In genomic region chr7:29480934-29481625, GRCh38 we compare ENCODE assay signal across 14 cellular contexts.
DNase-seq lines count a peak whose midpoint lies in the region; ATAC-seq and TF ChIP-seq lines count a peak whose summit lies in the region.
"Had no signal": no experiment of that assay in that cellular context is flagged by ENCODE, and none has a peak within 500 bp of the region (broad histone marks: within the 10 kb centered on the region; RNA-seq: fewer than 3 reads in every experiment).

No MANE protein-coding gene starts in this region.

- peaks cover 22% of the 10 kb centered on the region for H3K4me1 Mint-ChIP-seq in Caco-2 (ENCODE audit: low read depth, unreplicated experiment)
- H3K4me1 Mint-ChIP-seq: stimulated activated naive B cell treated with anti-CD40 and anti-IgM and Interleukin-4, amounts not matched to agents 10 μg/mL and 1 μg/mL and 100 μg/mL, for 72 hours had no signal

- H3K36me3 ChIP-seq in Caco-2 (ENCODE audit: control insufficient read depth, insufficient read depth, low read length) (no peaks in the 10 kb centered on the region), adipocyte (ENCODE audit: control insufficient read depth, insufficient read depth, low read length, severe bottlenecking) (no peaks in the 10 kb centered on the region), prostate gland (no peaks in the 10 kb centered on the region)

- no peaks in the 10 kb centered on the region for H3K27me3 Mint-ChIP-seq in Caco-2 (ENCODE audit: insufficient read depth, unreplicated experiment)

- H3K4me1 ChIP-seq in Caco-2 (peaks cover 6% of the 10 kb centered on the region), adipocyte (ENCODE audit: control insufficient read depth, insufficient read depth, low read length) (no peaks in the 10 kb centered on the region), prostate gland (replicated peaks) (peaks cover 3% of the 10 kb centered on the region)

- H3K9me3 ChIP-seq in Caco-2: no peaks in the 10 kb centered on the region
- H3K9me3 ChIP-seq in adipocyte (ENCODE audit: control insufficient read depth, low read length): no peaks in the 10 kb centered on the region
- H3K9me3 ChIP-seq in prostate gland: no peaks in the 10 kb centered on the region

- H3K4me3 ChIP-seq in Caco-2 (ENCODE audit: low read depth, low read length) (no peak overlapping the region), adipocyte (ENCODE audit: low read length) (no peak overlapping the region), prostate gland (no peak overlapping the region)

- no peaks in the 10 kb centered on the region for H3K27me3 ChIP-seq in Caco-2 (replicated peaks; ENCODE audit: control insufficient read depth, insufficient read depth, low read length)
- no peaks in the 10 kb centered on the region for H3K27me3 ChIP-seq in adipocyte (replicated peaks; ENCODE audit: control insufficient read depth, insufficient read depth, low read length)
- no peaks in the 10 kb centered on the region for H3K27me3 ChIP-seq in prostate gland (replicated peaks; ENCODE audit: insufficient read depth)

- CTCF ChIA-PET in Caco-2 (lab: Charles Lee): no interaction called here

- intact Hi-C loops in Caco-2 (cut with micrococcal nuclease; ENCODE audit: unreplicated experiment) (loop anchor here (5.0 kb wide), 1 partner anchor 126 kb away; no protein-coding TSS in a partner anchor), prostate gland (cut with DNase I) (no loop called here)

- WGBS in prostate gland: 50% methylated on average over 5 of the region's 5 CpGs

- peak overlapping the region; percentile 39 to 63 for H3K27ac ChIP-seq in prostate gland

- POLR2A ChIA-PET in Caco-2 (lab: Charles Lee): interaction anchor here (0.9 kb wide), 1 partner anchor 15 kb away, joined by 4 read pairs; no protein-coding TSS in a partner anchor

- ATAC-seq in GM18907 (IDR thresholded peaks at IDR 0.05; ENCODE audit: unreplicated experiment): no peak
- no peak for ATAC-seq in HG03432 (IDR thresholded peaks at IDR 0.05; ENCODE audit: unreplicated experiment)
- ATAC-seq: stimulated activated naive B cell treated with anti-CD40 and anti-IgM and Interleukin-4, amounts not matched to agents 10 μg/mL and 1 μg/mL and 100 μg/mL, for 72 hours had no signal

- BruUV-seq in Caco-2 (replicated peaks; lab: Mats Ljungman, UMichigan): no TSS peak

- peak overlapping the region; percentile 36 for H3K27ac Mint-ChIP-seq in Caco-2 (ENCODE audit: unreplicated experiment)
- H3K27ac Mint-ChIP-seq: stimulated activated naive B cell treated with anti-CD40 and anti-IgM and Interleukin-4, amounts not matched to agents 10 μg/mL and 1 μg/mL and 100 μg/mL, for 72 hours; T-helper 2 cell treated with Interferon-gamma antibody and Interleukin-4, amounts not matched to agents 5 μg/mL and 100 μg/mL, for 36 hours had no signal

- no peak for TF ChIP-seq POLR2A in prostate gland (IDR thresholded peaks at IDR 0.05)

- no peak overlapping the region for H3K9ac ChIP-seq in adipocyte (ENCODE audit: low read length)

- no peak overlapping the region for H3K4me3 Mint-ChIP-seq in Caco-2 (ENCODE audit: unreplicated experiment)
- H3K4me3 Mint-ChIP-seq: stimulated activated naive B cell treated with anti-CD40 and anti-IgM and Interleukin-4, amounts not matched to agents 10 μg/mL and 1 μg/mL and 100 μg/mL, for 72 hours; T-helper 2 cell treated with Interferon-gamma antibody and Interleukin-4, amounts not matched to agents 5 μg/mL and 100 μg/mL, for 36 hours had no signal

- H3K36me3 Mint-ChIP-seq in Caco-2 (ENCODE audit: insufficient read depth, unreplicated experiment): no peaks in the 10 kb centered on the region
- H3K36me3 Mint-ChIP-seq: stimulated activated naive B cell treated with anti-CD40 and anti-IgM and Interleukin-4, amounts not matched to agents 10 μg/mL and 1 μg/mL and 100 μg/mL, for 72 hours had no signal

- DNase-seq in Caco-2 (no peak), adipocyte (ENCODE audit: low read depth) (peak; percentile 27), hippocampal formation (lab: John Stamatoyannopoulos, UW) (peak; percentile 38 to 61), prostate gland (ENCODE audit: low spot score) (no peak), NCI-H2107 (lab: John Stamatoyannopoulos, UW) (no peak), DMS153 (lab: John Stamatoyannopoulos, UW) (no peak)
- DNase-seq: activated CD4-positive, alpha-beta T cell treated with anti-CD3 and anti-CD28 coated beads for 4 hours; activated T-cell treated with anti-CD3 and anti-CD28 coated beads, Interleukin-2, amount 50 U/mL, for 1 hour; dermis blood vessel endothelial cell; NCI-H2171 treated with DMSO at 0.1 percent for 48 hours; stimulated activated naive B cell treated with anti-CD40 and anti-IgM and Interleukin-4, amounts not matched to agents 10 μg/mL and 1 μg/mL and 100 μg/mL, for 72 hours had no signal

- TF ChIP-seq CTCF in Caco-2 (IDR thresholded peaks at IDR 0.05; ENCODE audit: insufficient read depth in 1 of 2, low read depth in 1 of 2, low read length in 1 of 2, severe bottlenecking in 1 of 2, unreplicated experiment in 1 of 2): no peak
- TF ChIP-seq CTCF in prostate gland (IDR thresholded peaks at IDR 0.05): no peak

- no peaks in the 10 kb centered on the region for H3K9me3 Mint-ChIP-seq in Caco-2 (ENCODE audit: unreplicated experiment)
- H3K9me3 Mint-ChIP-seq: stimulated activated naive B cell treated with anti-CD40 and anti-IgM and Interleukin-4, amounts not matched to agents 10 μg/mL and 1 μg/mL and 100 μg/mL, for 72 hours; T-helper 2 cell treated with Interferon-gamma antibody and Interleukin-4, amounts not matched to agents 5 μg/mL and 100 μg/mL, for 36 hours had no signal

Comparison
In these comparisons a context has a peak if more than half of its experiments do, and no peak if none do; other contexts are left out.
1. DNase-seq: peak in adipocyte (single experiment) and hippocampal formation (2 of 2); none in Caco-2 (0 of 2), prostate gland (single experiment), NCI-H2107 (single experiment) and DMS153 (single experiment).